Comparison of ENCODE assay signal across 7 cellular contexts in the genomic region with DNA sequence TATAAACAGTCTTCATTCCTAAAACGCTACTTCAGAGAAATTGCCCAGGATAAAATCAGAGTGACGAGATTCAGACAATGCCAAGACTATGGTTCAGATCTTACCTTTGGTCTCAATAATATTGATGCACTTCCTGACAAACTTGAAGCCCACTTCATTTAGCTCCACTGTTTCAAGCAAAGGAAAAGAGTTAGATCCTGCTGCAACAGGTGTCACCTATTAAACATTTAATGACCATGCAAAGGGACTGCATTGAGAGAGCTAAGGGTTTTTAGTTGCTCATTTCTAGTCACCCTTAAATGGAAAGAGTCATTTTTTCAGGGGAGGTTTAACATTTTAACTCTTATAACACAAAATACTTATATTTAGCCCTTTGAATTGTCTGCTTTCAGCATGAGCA.
"Had no signal": no experiment of that assay in that cellular context is flagged by ENCODE, and none has a peak within 500 bp of the region (broad histone marks: within the 10 kb centered on the region; RNA-seq: fewer than 3 reads in every experiment).

No MANE protein-coding gene starts in this region.

- H3K27ac ChIP-seq: GM23248 had no signal

- DNase-seq: GM23248, GOT3, H7, IMR-90 had no signal

- ATAC-seq: HCT116, K562 had no signal

- H3K9me3 ChIP-seq: HAP-1 had no signal

- H2AFZ ChIP-seq: GM23248 had no signal

- H3K4me3 ChIP-seq: GM23248, HAP-1, K562 had no signal

- H3K9ac ChIP-seq: GM23248 had no signal

- H3K4me1 ChIP-seq: HAP-1 had no signal
